In the genomic region with DNA sequence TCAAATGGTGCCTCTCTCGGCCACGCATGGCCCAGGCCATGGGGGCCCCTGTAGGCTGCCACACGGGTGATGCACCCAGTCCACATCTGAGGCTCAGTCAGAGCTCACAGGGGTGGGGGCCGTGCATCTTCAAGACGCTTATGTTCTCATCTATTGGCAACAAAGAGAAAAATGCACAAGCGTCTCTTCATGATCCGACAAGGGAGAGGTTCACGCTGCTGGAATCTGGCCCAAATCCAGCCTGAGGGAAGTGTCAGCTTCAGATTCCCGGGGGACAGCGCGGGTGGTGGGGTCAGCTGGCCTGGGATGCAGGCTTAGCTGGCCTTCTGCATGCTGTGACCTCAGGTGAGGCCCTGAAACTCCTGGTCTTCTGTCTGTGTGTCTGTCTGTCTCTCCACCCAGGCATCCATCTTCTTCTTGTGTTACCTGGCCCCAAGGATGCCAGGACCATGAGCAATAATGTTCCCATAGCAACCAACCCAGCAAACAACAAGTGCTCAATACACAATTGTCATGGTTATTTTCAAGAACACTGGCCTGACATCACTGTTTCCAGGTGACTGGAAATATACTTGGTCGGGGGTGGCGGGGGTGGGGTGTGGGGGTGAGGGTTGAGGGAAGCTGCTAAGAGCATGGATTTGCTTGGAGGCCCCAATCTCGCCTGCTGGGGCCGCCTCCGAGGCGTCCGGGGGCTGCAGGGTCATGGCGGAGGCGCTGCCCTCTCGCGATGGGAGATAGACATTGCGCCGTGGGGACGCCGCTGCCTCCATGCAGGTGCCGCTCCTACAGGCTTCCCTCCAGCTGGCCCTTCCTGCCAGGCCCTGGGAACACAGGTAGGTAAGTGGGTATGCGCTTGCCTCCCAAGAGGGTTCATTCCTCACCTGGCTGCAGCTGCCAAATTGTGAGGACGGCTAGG, we compare ENCODE assay signal across 9 cellular contexts. TPM values are rescaled to one million over a fixed set of nuclear protein-coding genes. Genes with fewer than 3 reads are reported as not detected.
DNase-seq lines count a peak whose midpoint lies in the region; TF ChIP-seq lines count a peak whose summit lies in the region.
"Had no signal": no experiment of that assay in that cellular context is flagged by ENCODE, and none has a peak within 500 bp of the region (broad histone marks: within the 10 kb centered on the region; RNA-seq: fewer than 3 reads in every experiment).

No MANE protein-coding gene starts in this region.

- no peaks in the 10 kb centered on the region for H3K27me3 Mint-ChIP-seq in activated naive CD8-positive, alpha-beta T cell treated with anti-CD3 and anti-CD28 coated beads for 36 hours
- H3K27me3 Mint-ChIP-seq: activated CD4-positive, alpha-beta T cell treated with anti-CD3 and anti-CD28 coated beads, Interleukin-2, amount 10 ng/mL, durations not matched to agents 24 days and 14 days had no signal

- peak; percentile 13 for TF ChIP-seq CTCF in AG09309 (IDR thresholded peaks at IDR 0.05; ENCODE audit: control insufficient read depth, insufficient read depth, low read depth, low read length, missing control alignments)
- peak; percentile 28 for TF ChIP-seq CTCF in GM12865 (IDR thresholded peaks at IDR 0.05; ENCODE audit: insufficient read depth, low read depth, low read length, missing control alignments)

- no peak overlapping the region for H3K4me3 Mint-ChIP-seq in activated naive CD8-positive, alpha-beta T cell treated with anti-CD3 and anti-CD28 coated beads for 36 hours
- H3K4me3 Mint-ChIP-seq: activated CD4-positive, alpha-beta T cell treated with anti-CD3 and anti-CD28 coated beads, Interleukin-2, amount 10 ng/mL, durations not matched to agents 24 days and 14 days had no signal

- no peak for DNase-seq in AG09309 (ENCODE audit: low read depth)
- DNase-seq in GM12865 (ENCODE audit: low read depth), result peak; percentile 18
- peak; percentile 26 for DNase-seq in activated naive CD8-positive, alpha-beta T cell treated with anti-CD3 and anti-CD28 coated beads for 36 hours
- DNase-seq in iPS-NIHi7 (ENCODE audit: extremely low spot score), result peak; percentile 89
- no peak for DNase-seq in NCI-H1105 treated with DMSO at 0.1 percent for 48 hours (lab: John Stamatoyannopoulos, UW)
- DNase-seq in C1 segment of cervical spinal cord (lab: John Stamatoyannopoulos, UW), result no peak
- no peak for DNase-seq in HuH-7 (ENCODE audit: low spot score)
- no peak for DNase-seq in NCI-H187 treated with DMSO at 0.1 percent for 48 hours (lab: John Stamatoyannopoulos, UW)
- DNase-seq: activated CD4-positive, alpha-beta T cell treated with anti-CD3 and anti-CD28 coated beads, Interleukin-2, amount 10 ng/mL, durations not matched to agents 24 days and 14 days had no signal

- no peaks in the 10 kb centered on the region for H3K4me1 Mint-ChIP-seq in activated naive CD8-positive, alpha-beta T cell treated with anti-CD3 and anti-CD28 coated beads for 36 hours
- H3K4me1 Mint-ChIP-seq: activated CD4-positive, alpha-beta T cell treated with anti-CD3 and anti-CD28 coated beads, Interleukin-2, amount 10 ng/mL, durations not matched to agents 24 days and 14 days had no signal

- no peak overlapping the region for H3K27ac Mint-ChIP-seq in activated naive CD8-positive, alpha-beta T cell treated with anti-CD3 and anti-CD28 coated beads for 36 hours
- H3K27ac Mint-ChIP-seq: activated CD4-positive, alpha-beta T cell treated with anti-CD3 and anti-CD28 coated beads, Interleukin-2, amount 10 ng/mL, durations not matched to agents 24 days and 14 days had no signal

- H3K4me3 ChIP-seq in AG09309 (ENCODE audit: control insufficient read depth, low read depth, low read length), result no peak overlapping the region
- no peak overlapping the region for H3K4me3 ChIP-seq in GM12865 (ENCODE audit: low read depth, low read length)

- H3K9me3 Mint-ChIP-seq in activated naive CD8-positive, alpha-beta T cell treated with anti-CD3 and anti-CD28 coated beads for 36 hours, result no peaks in the 10 kb centered on the region
- H3K9me3 Mint-ChIP-seq: activated CD4-positive, alpha-beta T cell treated with anti-CD3 and anti-CD28 coated beads, Interleukin-2, amount 10 ng/mL, durations not matched to agents 24 days and 14 days had no signal

- no peaks in the 10 kb centered on the region for H3K36me3 Mint-ChIP-seq in activated naive CD8-positive, alpha-beta T cell treated with anti-CD3 and anti-CD28 coated beads for 36 hours

RNA-seq across cellular contexts. Expression of a gene that starts 48.3 kb away (rescaled TPM):
- total RNA-seq in activated naive CD8-positive, alpha-beta T cell treated with anti-CD3 and anti-CD28 coated beads for 36 hours, result under 1 TPM; 0.41 to 0.62 TPM

Comparison
In these comparisons a context has a peak if more than half of its experiments do, and no peak if none do; other contexts are left out.
1. DNase-seq: peak in GM12865 (single experiment), activated naive CD8-positive, alpha-beta T cell treated with anti-CD3 and anti-CD28 coated beads for 36 hours (single experiment) and iPS-NIHi7 (single experiment); none in AG09309 (single experiment), NCI-H1105 treated with DMSO at 0.1 percent for 48 hours (single experiment), C1 segment of cervical spinal cord (0 of 14), HuH-7 (single experiment) and NCI-H187 treated with DMSO at 0.1 percent for 48 hours (single experiment).